ENCODE assay signal across 8 cellular contexts in the genomic region with DNA sequence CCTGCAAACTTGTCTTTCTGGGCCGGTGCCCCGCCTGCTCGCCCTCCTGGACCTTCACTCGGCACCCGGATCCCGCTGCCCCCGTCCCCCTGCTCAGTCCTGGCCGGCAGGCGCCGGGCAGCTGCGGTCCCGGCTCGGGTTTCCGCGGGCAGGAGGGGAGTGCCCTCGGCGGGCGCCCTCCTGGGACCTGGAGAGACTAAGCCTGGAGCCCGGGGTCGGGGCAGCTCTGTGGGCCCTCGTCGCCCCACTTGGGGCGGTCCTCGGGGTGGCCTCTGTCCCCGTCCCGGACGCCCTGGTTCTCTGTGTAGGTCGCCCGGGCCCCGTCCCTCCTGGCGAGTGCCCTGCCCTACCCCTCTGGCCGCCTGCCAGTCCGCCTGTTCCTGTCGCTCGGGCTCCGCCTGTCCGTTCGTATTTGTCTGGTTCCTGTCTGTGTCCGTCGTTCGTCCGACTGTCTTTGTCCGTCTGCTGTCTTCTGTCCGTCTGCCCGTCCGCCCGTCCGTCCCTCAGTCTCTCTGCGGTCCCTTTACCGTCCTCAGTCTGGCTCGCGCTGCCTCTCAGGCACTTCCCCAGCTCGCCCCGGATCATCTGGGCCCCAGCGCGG. TPM values are rescaled to one million over a fixed set of nuclear protein-coding genes. Genes with fewer than 3 reads are reported as not detected.
DNase-seq lines count a peak whose midpoint lies in the region; ATAC-seq and TF ChIP-seq lines count a peak whose summit lies in the region.

No MANE protein-coding gene starts in this region.

- H3K4me3 ChIP-seq in GM23338 = peak overlapping the region; percentile 98
- peak overlapping the region; percentile 99 for H3K4me3 ChIP-seq in PC-3 (ENCODE audit: low read length)

- H3K9me3 Mint-ChIP-seq in GM23338 (no peaks in the 10 kb centered on the region), brain (peaks cover 0 to 3% (median 0%) of the 10 kb centered on the region in 5 experiments), immature natural killer cell (peaks cover 0 to 1% (median 0%) of the 10 kb centered on the region in 6 donors)

- H3K79me2 ChIP-seq in GM23338 (replicated peaks; ENCODE audit: insufficient read depth) = peaks cover 12% of the 10 kb centered on the region
- peaks cover 31% of the 10 kb centered on the region for H3K79me2 ChIP-seq in PC-3 (ENCODE audit: low read length)

- H3K4me3 Mint-ChIP-seq in GM23338 (peak overlapping the region; percentile 96), brain (peak overlapping the region; percentile 96 to 98 (median 98)), immature natural killer cell (peak overlapping the region; percentile 82 to 97 (median 90))

- H3K27me3 ChIP-seq in GM23338 (ENCODE audit: insufficient read depth) (peaks cover 10% of the 10 kb centered on the region; the same call in 1 of the 2 replicates), PC-3 (ENCODE audit: low read length) (no peaks in the 10 kb centered on the region)

- H3F3A ChIP-seq in GM23338 (replicated peaks; ENCODE audit: low read depth) (0 out of 2 replicates have a peak, but pooled peaks cover under 1% of the 10 kb centered on the region), PC-3 (ENCODE audit: low read length, unreplicated experiment) (no peaks in the 10 kb centered on the region)

- H3K4me1 Mint-ChIP-seq in GM23338 = peaks cover 43% of the 10 kb centered on the region
- H3K4me1 Mint-ChIP-seq in brain = peaks cover 78% of the 10 kb centered on the region
- H3K4me1 Mint-ChIP-seq in immature natural killer cell = peaks cover 6 to 15% of the 10 kb centered on the region in 2 donors

- no peak for TF ChIP-seq CTCF in C4-2B (conservative IDR thresholded peaks at IDR 0.05)
- no peak for TF ChIP-seq CTCF in GM23338 (conservative IDR thresholded peaks at IDR 0.05; ENCODE audit: low read depth in 2 of 2)
- TF ChIP-seq CTCF in PC-3 (conservative IDR thresholded peaks at IDR 0.05; ENCODE audit: low read depth, low read length) = no peak
- TF ChIP-seq CTCF in brain (conservative IDR thresholded peaks at IDR 0.05) = no peak

- DNase-seq in GM23338 (ENCODE audit: low spot score) = peak; percentile 43
- DNase-seq in PC-3 = peak; percentile 74
- DNase-seq in immature natural killer cell = no peak
- peak; percentile 24 for DNase-seq in stimulated activated CD4-positive, alpha-beta T cell treated with anti-CD3 and anti-CD28 coated beads, Interleukin-4, amount 100 ng/mL, for 1 hour

- peak overlapping the region; percentile 91 for H3K9ac ChIP-seq in PC-3 (ENCODE audit: low read length)

- H3K9me2 ChIP-seq in GM23338 (ENCODE audit: insufficient read depth) (no peaks in the 10 kb centered on the region), PC-3 (replicated peaks; ENCODE audit: low read length) (no peaks in the 10 kb centered on the region)

- H3K4me2 ChIP-seq in GM23338 = peak overlapping the region; percentile 97
- H3K4me2 ChIP-seq in PC-3 (ENCODE audit: low read length) = peak overlapping the region; percentile 97

- H4K20me1 ChIP-seq in GM23338 (replicated peaks; ENCODE audit: insufficient read depth) = no peaks in the 10 kb centered on the region
- H4K20me1 ChIP-seq in PC-3 (ENCODE audit: low read length) = no peaks in the 10 kb centered on the region

- peak overlapping the region; percentile 93 for H3K27ac Mint-ChIP-seq in GM23338
- peak overlapping the region; percentile 90 to 99 (median 99) for H3K27ac Mint-ChIP-seq in brain
- peak overlapping the region in 2 of 6 donors; percentile 55 to 74 for H3K27ac Mint-ChIP-seq in immature natural killer cell

- intact Hi-C loops in PC-3 (cut with micrococcal nuclease) = no loop called here

- H3K9me3 ChIP-seq in PC-3 (ENCODE audit: low read length) = no peaks in the 10 kb centered on the region

- H3K4me1 ChIP-seq in GM23338 (ENCODE audit: insufficient read depth) (peaks cover 23% of the 10 kb centered on the region), PC-3 (ENCODE audit: insufficient read depth, low read length) (peaks cover 26% of the 10 kb centered on the region)

- H2AFZ ChIP-seq in GM23338 (peak overlapping the region; percentile 95), PC-3 (ENCODE audit: low read length) (peak overlapping the region; percentile 92)

- H3K36me3 ChIP-seq in GM23338 (ENCODE audit: insufficient read depth) = no peaks in the 10 kb centered on the region
- H3K36me3 ChIP-seq in PC-3 (ENCODE audit: low read depth, low read length) = no peaks in the 10 kb centered on the region

- CTCF ChIA-PET in PC-3 (lab: Charles Lee) = no interaction called here

- H3K27me3 Mint-ChIP-seq in GM23338 (ENCODE audit: insufficient read depth, low read depth, poor library complexity) (peaks cover 27% of the 10 kb centered on the region), brain (peaks cover 8% of the 10 kb centered on the region), immature natural killer cell (ENCODE audit: low read depth in 3 of 3) (peaks cover 14 to 16% (median 14%) of the 10 kb centered on the region in 3 donors)

- no TSS peak for BruUV-seq in PC-3 (replicated peaks; lab: Mats Ljungman, UMichigan)

- H3K27ac ChIP-seq in C4-2B (peak overlapping the region; percentile 93), GM23338 (ENCODE audit: low read depth) (no peak overlapping the region), PC-3 (ENCODE audit: low read length) (peak overlapping the region; percentile 37)

- ATAC-seq in GM23338 (peak; percentile 38), PC-3 (peak; percentile 76), GM18517 (IDR thresholded peaks at IDR 0.05; ENCODE audit: unreplicated experiment) (no peak), GM21529 (IDR thresholded peaks at IDR 0.05; ENCODE audit: unreplicated experiment) (no peak)

- peaks cover 8% of the 10 kb centered on the region; the same call in 1 of the 3 replicates for H3K36me3 Mint-ChIP-seq in GM23338 (ENCODE audit: low read depth)
- no peaks in the 10 kb centered on the region for H3K36me3 Mint-ChIP-seq in brain
- H3K36me3 Mint-ChIP-seq in immature natural killer cell = peaks cover 0 to 7% (median 3%) of the 10 kb centered on the region in 3 donors

- POLR2A ChIA-PET in PC-3 (lab: Charles Lee; ENCODE audit: unreplicated experiment) = interaction anchor here (0.6 kb wide), 1 partner anchor 981 kb away, joined by 6 read pairs; the partner anchor contains the start of gene BSDC1

TF ChIP-seq in GM23338, 12 proteins besides CTCF, POLR2A, EP300 and RAD21 (continues in another document):
- TF ChIP-seq ZNF114 (CRISPR knock-in tag; IDR thresholded peaks at IDR 0.05) (no peak), POLR2AphosphoS5 (IDR thresholded peaks at IDR 0.05; ENCODE audit: low read depth) (no peak)

RNA-seq across cellular contexts. Expression of gene SERINC2, which starts 0.5 kb away (rescaled TPM):
- 18.8 and 20.5 TPM in 2 replicates for total RNA-seq in GM23338 (2014; rRNA removed; shearing (Covaris generic))
- polyA plus RNA-seq in GM23338 (2016; fragmentation: Nextera tagmentation; extraction: Ambion mirVana) = 22.5 and 23.3 TPM in 2 replicates
- 44.6 and 51.5 TPM in 2 replicates for total RNA-seq in PC-3 (2014; rRNA removed)
- polyA plus RNA-seq in brain (ENCODE audit: insufficient read depth, low read depth, low replicate concordance) = 64.8 TPM
- not detected for polyA plus RNA-seq in immature natural killer cell

RNA-seq across cellular contexts. Expression of gene FABP3, which starts 40.6 kb away (rescaled TPM):
- 19.3 and 27.9 TPM in 2 replicates for total RNA-seq in GM23338 (2014; rRNA removed; shearing (Covaris generic))
- polyA plus RNA-seq in GM23338 (2016; fragmentation: Nextera tagmentation; extraction: Ambion mirVana) = 50.0 and 50.2 TPM in 2 replicates
- total RNA-seq in PC-3 (2014; rRNA removed) = 0.40 TPM in 1 of 2 replicates, not detected in the other
- 42.1 TPM for polyA plus RNA-seq in brain (ENCODE audit: insufficient read depth, low read depth, low replicate concordance)
- not detected for polyA plus RNA-seq in immature natural killer cell

Comparison
In these comparisons a context has a peak if more than half of its experiments do, and no peak if none do; other contexts are left out.
1. ATAC-seq: peak in GM23338 (single experiment) and PC-3 (single experiment); none in GM18517 (single experiment) and GM21529 (single experiment).
2. DNase-seq: peak in GM23338 (single experiment), PC-3 (single experiment) and stimulated activated CD4-positive, alpha-beta T cell treated with anti-CD3 and anti-CD28 coated beads, Interleukin-4, amount 100 ng/mL, for 1 hour (single experiment); none in immature natural killer cell (0 of 3).
3. RNA of gene SERINC2, which starts 0.5 kb away (polyA plus RNA-seq): 64.8 TPM in brain (single experiment) and 22.5 to 23.3 TPM in GM23338; not detected in immature natural killer cell; every median in the first group is over 10 times any median in the second.
4. RNA of gene FABP3, which starts 40.6 kb away (polyA plus RNA-seq): 50.0 to 50.2 TPM in GM23338 and 42.1 TPM in brain (single experiment); not detected in immature natural killer cell; every median in the first group is over 10 times any median in the second.
5. Peak in every context shown above with its lines, with median percentiles within 50 percentile points of each other: H3K4me3 Mint-ChIP-seq.